In the genomic region with DNA sequence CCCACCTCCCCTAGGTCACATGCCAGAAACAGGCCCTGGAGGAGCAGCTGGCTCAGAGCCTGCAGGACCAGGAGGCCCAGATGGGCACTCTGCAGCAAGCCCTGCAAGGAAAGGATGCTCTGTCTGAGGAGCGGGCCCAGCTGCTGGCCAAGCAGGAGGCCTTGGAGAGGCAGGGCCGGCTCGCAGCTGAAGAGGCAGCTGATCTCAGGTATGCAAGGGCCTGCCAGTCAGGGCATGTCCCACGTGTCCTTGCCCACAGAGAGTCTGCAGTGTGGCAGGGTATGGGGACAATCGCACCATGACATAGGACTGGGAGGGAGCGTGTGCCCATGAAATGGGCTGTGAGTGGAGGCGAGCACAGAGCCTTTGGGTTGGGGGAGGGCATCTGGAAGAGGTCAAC, we compare ENCODE assay signal across 1 cellular context.
TF ChIP-seq lines count a peak whose summit lies in the region.

No MANE protein-coding gene starts in this region.

TF ChIP-seq in GM23338, 12 proteins besides CTCF, POLR2A, EP300 and RAD21:
- TF ChIP-seq, protein P1, sequence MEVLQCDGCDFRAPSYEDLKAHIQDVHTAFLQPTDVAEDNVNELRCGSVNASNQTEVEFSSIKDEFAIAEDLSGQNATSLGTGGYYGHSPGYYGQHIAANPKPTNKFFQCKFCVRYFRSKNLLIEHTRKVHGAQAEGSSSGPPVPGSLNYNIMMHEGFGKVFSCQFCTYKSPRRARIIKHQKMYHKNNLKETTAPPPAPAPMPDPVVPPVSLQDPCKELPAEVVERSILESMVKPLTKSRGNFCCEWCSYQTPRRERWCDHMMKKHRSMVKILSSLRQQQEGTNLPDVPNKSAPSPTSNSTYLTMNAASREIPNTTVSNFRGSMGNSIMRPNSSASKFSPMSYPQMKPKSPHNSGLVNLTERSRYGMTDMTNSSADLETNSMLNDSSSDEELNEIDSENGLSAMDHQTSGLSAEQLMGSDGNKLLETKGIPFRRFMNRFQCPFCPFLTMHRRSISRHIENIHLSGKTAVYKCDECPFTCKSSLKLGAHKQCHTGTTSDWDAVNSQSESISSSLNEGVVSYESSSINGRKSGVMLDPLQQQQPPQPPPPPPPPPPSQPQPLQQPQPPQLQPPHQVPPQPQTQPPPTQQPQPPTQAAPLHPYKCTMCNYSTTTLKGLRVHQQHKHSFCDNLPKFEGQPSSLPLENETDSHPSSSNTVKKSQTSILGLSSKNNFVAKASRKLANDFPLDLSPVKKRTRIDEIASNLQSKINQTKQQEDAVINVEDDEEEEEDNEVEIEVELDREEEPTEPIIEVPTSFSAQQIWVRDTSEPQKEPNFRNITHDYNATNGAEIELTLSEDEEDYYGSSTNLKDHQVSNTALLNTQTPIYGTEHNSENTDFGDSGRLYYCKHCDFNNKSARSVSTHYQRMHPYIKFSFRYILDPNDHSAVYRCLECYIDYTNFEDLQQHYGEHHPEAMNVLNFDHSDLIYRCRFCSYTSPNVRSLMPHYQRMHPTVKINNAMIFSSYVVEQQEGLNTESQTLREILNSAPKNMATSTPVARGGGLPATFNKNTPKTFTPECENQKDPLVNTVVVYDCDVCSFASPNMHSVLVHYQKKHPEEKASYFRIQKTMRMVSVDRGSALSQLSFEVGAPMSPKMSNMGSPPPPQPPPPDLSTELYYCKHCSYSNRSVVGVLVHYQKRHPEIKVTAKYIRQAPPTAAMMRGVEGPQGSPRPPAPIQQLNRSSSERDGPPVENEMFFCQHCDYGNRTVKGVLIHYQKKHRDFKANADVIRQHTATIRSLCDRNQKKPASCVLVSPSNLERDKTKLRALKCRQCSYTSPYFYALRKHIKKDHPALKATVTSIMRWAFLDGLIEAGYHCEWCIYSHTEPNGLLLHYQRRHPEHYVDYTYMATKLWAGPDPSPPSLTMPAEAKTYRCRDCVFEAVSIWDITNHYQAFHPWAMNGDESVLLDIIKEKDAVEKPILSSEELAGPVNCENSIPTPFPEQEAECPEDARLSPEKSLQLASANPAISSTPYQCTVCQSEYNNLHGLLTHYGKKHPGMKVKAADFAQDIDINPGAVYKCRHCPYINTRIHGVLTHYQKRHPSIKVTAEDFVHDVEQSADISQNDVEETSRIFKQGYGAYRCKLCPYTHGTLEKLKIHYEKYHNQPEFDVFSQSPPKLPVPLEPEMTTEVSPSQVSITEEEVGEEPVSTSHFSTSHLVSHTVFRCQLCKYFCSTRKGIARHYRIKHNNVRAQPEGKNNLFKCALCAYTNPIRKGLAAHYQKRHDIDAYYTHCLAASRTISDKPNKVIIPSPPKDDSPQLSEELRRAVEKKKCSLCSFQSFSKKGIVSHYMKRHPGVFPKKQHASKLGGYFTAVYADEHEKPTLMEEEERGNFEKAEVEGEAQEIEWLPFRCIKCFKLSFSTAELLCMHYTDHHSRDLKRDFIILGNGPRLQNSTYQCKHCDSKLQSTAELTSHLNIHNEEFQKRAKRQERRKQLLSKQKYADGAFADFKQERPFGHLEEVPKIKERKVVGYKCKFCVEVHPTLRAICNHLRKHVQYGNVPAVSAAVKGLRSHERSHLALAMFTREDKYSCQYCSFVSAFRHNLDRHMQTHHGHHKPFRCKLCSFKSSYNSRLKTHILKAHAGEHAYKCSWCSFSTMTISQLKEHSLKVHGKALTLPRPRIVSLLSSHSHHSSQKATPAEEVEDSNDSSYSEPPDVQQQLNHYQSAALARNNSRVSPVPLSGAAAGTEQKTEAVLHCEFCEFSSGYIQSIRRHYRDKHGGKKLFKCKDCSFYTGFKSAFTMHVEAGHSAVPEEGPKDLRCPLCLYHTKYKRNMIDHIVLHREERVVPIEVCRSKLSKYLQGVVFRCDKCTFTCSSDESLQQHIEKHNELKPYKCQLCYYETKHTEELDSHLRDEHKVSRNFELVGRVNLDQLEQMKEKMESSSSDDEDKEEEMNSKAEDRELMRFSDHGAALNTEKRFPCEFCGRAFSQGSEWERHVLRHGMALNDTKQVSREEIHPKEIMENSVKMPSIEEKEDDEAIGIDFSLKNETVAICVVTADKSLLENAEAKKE (CRISPR knock-in tag; IDR thresholded peaks at IDR 0.05), result no peak
- TF ChIP-seq EZH2phosphoT487 (IDR thresholded peaks at IDR 0.05; ENCODE audit: unreplicated experiment), result no peak
- TF ChIP-seq JUNB (IDR thresholded peaks at IDR 0.05; ENCODE audit: unreplicated experiment), result no peak
- no peak for TF ChIP-seq CREB1 (CRISPR knock-in tag; IDR thresholded peaks at IDR 0.05; ENCODE audit: low read depth)
- TF ChIP-seq POLR2AphosphoS5 (IDR thresholded peaks at IDR 0.05; ENCODE audit: low read depth), result no peak
- no peak for TF ChIP-seq ZNF114 (CRISPR knock-in tag; IDR thresholded peaks at IDR 0.05)
- TF ChIP-seq, protein P2, sequence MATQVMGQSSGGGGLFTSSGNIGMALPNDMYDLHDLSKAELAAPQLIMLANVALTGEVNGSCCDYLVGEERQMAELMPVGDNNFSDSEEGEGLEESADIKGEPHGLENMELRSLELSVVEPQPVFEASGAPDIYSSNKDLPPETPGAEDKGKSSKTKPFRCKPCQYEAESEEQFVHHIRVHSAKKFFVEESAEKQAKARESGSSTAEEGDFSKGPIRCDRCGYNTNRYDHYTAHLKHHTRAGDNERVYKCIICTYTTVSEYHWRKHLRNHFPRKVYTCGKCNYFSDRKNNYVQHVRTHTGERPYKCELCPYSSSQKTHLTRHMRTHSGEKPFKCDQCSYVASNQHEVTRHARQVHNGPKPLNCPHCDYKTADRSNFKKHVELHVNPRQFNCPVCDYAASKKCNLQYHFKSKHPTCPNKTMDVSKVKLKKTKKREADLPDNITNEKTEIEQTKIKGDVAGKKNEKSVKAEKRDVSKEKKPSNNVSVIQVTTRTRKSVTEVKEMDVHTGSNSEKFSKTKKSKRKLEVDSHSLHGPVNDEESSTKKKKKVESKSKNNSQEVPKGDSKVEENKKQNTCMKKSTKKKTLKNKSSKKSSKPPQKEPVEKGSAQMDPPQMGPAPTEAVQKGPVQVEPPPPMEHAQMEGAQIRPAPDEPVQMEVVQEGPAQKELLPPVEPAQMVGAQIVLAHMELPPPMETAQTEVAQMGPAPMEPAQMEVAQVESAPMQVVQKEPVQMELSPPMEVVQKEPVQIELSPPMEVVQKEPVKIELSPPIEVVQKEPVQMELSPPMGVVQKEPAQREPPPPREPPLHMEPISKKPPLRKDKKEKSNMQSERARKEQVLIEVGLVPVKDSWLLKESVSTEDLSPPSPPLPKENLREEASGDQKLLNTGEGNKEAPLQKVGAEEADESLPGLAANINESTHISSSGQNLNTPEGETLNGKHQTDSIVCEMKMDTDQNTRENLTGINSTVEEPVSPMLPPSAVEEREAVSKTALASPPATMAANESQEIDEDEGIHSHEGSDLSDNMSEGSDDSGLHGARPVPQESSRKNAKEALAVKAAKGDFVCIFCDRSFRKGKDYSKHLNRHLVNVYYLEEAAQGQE (IDR thresholded peaks at IDR 0.05; ENCODE audit: unreplicated experiment), result no peak
- no peak for TF ChIP-seq ZNF331 (CRISPR knock-in tag; IDR thresholded peaks at IDR 0.05; ENCODE audit: low read depth)
- TF ChIP-seq NANOG (IDR thresholded peaks at IDR 0.05; ENCODE audit: borderline replicate concordance), result no peak
- TF ChIP-seq, protein P3, sequence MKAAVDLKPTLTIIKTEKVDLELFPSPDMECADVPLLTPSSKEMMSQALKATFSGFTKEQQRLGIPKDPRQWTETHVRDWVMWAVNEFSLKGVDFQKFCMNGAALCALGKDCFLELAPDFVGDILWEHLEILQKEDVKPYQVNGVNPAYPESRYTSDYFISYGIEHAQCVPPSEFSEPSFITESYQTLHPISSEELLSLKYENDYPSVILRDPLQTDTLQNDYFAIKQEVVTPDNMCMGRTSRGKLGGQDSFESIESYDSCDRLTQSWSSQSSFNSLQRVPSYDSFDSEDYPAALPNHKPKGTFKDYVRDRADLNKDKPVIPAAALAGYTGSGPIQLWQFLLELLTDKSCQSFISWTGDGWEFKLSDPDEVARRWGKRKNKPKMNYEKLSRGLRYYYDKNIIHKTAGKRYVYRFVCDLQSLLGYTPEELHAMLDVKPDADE (IDR thresholded peaks at IDR 0.05), result no peak
- no peak for TF ChIP-seq EZH2 (IDR thresholded peaks at IDR 0.05; ENCODE audit: low read depth, unreplicated experiment)
- TF ChIP-seq STAT1 (IDR thresholded peaks at IDR 0.05; ENCODE audit: unreplicated experiment), result no peak
